8 cellular contexts compared by ENCODE assay signal in genomic region chr15:85646538-85647091, GRCh38.
DNase-seq lines count a peak whose midpoint lies in the region; ATAC-seq and TF ChIP-seq lines count a peak whose summit lies in the region.

No MANE protein-coding gene starts in this region.

- H3K4me3 ChIP-seq in AG09309 (ENCODE audit: control insufficient read depth, low read depth, low read length) (no peak overlapping the region), smooth muscle cell (no peak overlapping the region)

- H3F3A ChIP-seq in smooth muscle cell (ENCODE audit: low read depth), result peaks cover 10% of the 10 kb centered on the region

- no peaks in the 10 kb centered on the region for H3K4me1 ChIP-seq in smooth muscle cell (ENCODE audit: low read depth)

- TF ChIP-seq CTCF in AG09309 (IDR thresholded peaks at IDR 0.05; ENCODE audit: control insufficient read depth, insufficient read depth, low read depth, low read length, missing control alignments), result no peak
- TF ChIP-seq CTCF in smooth muscle cell (IDR thresholded peaks at IDR 0.05; ENCODE audit: borderline replicate concordance, insufficient read depth, poor library complexity, severe bottlenecking), result no peak

- H3K9ac ChIP-seq in smooth muscle cell (ENCODE audit: low read depth), result peak overlapping the region; percentile 36

- peak; percentile 90 for ATAC-seq in GM19025 (IDR thresholded peaks at IDR 0.05; ENCODE audit: low read depth, unreplicated experiment)
- ATAC-seq in HG03354 (IDR thresholded peaks at IDR 0.05; ENCODE audit: poor library complexity, severe bottlenecking, unreplicated experiment), result peak; percentile 92
- no peak for ATAC-seq in HG03139 (IDR thresholded peaks at IDR 0.05; ENCODE audit: unreplicated experiment)

- H3K4me2 ChIP-seq in smooth muscle cell, result no peak overlapping the region

- peak overlapping the region; percentile 92 for H3K27ac ChIP-seq in smooth muscle cell (ENCODE audit: low read depth)

- DNase-seq in AG09309 (ENCODE audit: low read depth), result peak; percentile 42
- DNase-seq in amniotic epithelial cell (ENCODE audit: low read depth), result peak; percentile 87
- DNase-seq in smooth muscle cell (lab: John Stamatoyannopoulos, UW; ENCODE audit: unreplicated experiment), result no peak
- no peak for DNase-seq in Ammon's horn (ENCODE audit: low spot score)
- no peak for DNase-seq in NCI-H128 (lab: John Stamatoyannopoulos, UW; ENCODE audit: unreplicated experiment)

- 67% methylated on average over 4 of the region's 4 CpGs for WGBS in smooth muscle cell (ENCODE audit: low lambda C conversion rate)

- no peak overlapping the region for H2AFZ ChIP-seq in smooth muscle cell (ENCODE audit: low read depth)

- H4K20me1 ChIP-seq in smooth muscle cell (ENCODE audit: low read depth), result no peaks in the 10 kb centered on the region

- H3K27me3 ChIP-seq in smooth muscle cell (ENCODE audit: low read depth), result no peaks in the 10 kb centered on the region

- peaks cover 3% of the 10 kb centered on the region for H3K36me3 ChIP-seq in smooth muscle cell (ENCODE audit: low read depth)

- H3K79me2 ChIP-seq in smooth muscle cell (ENCODE audit: low read depth), result peaks cover 66% of the 10 kb centered on the region

- H3K9me3 ChIP-seq in smooth muscle cell (replicated peaks; ENCODE audit: low read depth), result no peaks in the 10 kb centered on the region

Comparison
In these comparisons a context has a peak if more than half of its experiments do, and no peak if none do; other contexts are left out.
1. DNase-seq: peak in AG09309 (single experiment) and amniotic epithelial cell (single experiment); none in smooth muscle cell (single experiment), Ammon's horn (single experiment) and NCI-H128 (single experiment).